ENCODE assay signal across 1 cellular context in genomic region chr3:133540896-133541674, GRCh38.
TF ChIP-seq lines count a peak whose summit lies in the region.

No MANE protein-coding gene starts in this region.

TF ChIP-seq in HepG2, 621 proteins besides CTCF, POLR2A, EP300 and RAD21 (continued from another document and continues in another):
- no peak for TF ChIP-seq ZNF362 (CRISPR knock-in tag; IDR thresholded peaks at IDR 0.05; ENCODE audit: borderline replicate concordance)
- peak; percentile 68 for TF ChIP-seq ZMYM4 (CRISPR knock-in tag; IDR thresholded peaks at IDR 0.05)
- TF ChIP-seq ZNF709 (CRISPR knock-in tag; IDR thresholded peaks at IDR 0.05) = no peak
- no peak for TF ChIP-seq NR2F6 (IDR thresholded peaks at IDR 0.05)
- TF ChIP-seq NR2F6 (CRISPR knock-in tag; IDR thresholded peaks at IDR 0.05) = 0 out of 2 replicates have a peak, but pooled peaks have one; percentile 12
- peak; percentile 48 for TF ChIP-seq YY1 (IDR thresholded peaks at IDR 0.05; ENCODE audit: insufficient read depth, insufficient replicate concordance, low read depth, low read length)
- no peak for TF ChIP-seq RBAK (CRISPR knock-in tag; IDR thresholded peaks at IDR 0.05)
- no peak for TF ChIP-seq ZNF446 (CRISPR knock-in tag; IDR thresholded peaks at IDR 0.05)
- TF ChIP-seq ZNF792 (CRISPR knock-in tag; IDR thresholded peaks at IDR 0.05) = no peak
- no peak for TF ChIP-seq ZNF547 (CRISPR knock-in tag; IDR thresholded peaks at IDR 0.05)
- TF ChIP-seq SAP130 (CRISPR knock-in tag; IDR thresholded peaks at IDR 0.05; ENCODE audit: low read depth) = peak; percentile 39; the same call in 1 of the 2 replicates
- peak; percentile 62 for TF ChIP-seq ARID5B (CRISPR knock-in tag; IDR thresholded peaks at IDR 0.05)
- no peak for TF ChIP-seq FOXJ3 (CRISPR knock-in tag; IDR thresholded peaks at IDR 0.05; ENCODE audit: borderline replicate concordance)
- peak; percentile 42; the same call in 1 of the 2 replicates for TF ChIP-seq RXRB (CRISPR knock-in tag; IDR thresholded peaks at IDR 0.05; ENCODE audit: borderline replicate concordance)
- TF ChIP-seq ZNF382 (CRISPR knock-in tag; IDR thresholded peaks at IDR 0.05; ENCODE audit: borderline replicate concordance) = no peak
- no peak for TF ChIP-seq CHCHD3 (CRISPR knock-in tag; IDR thresholded peaks at IDR 0.05)
- TF ChIP-seq ZSCAN31 (CRISPR knock-in tag; IDR thresholded peaks at IDR 0.05; ENCODE audit: low read depth) = no peak
- TF ChIP-seq MED8 (CRISPR knock-in tag; IDR thresholded peaks at IDR 0.05; ENCODE audit: insufficient replicate concordance) = no peak
- no peak for TF ChIP-seq ATF3 (CRISPR knock-in tag; IDR thresholded peaks at IDR 0.05)
- no peak for TF ChIP-seq CHD4 (IDR thresholded peaks at IDR 0.05; ENCODE audit: borderline replicate concordance, low read length)
- peak; percentile 40; the same call in 1 of the 2 replicates for TF ChIP-seq GATAD2A (CRISPR knock-in tag; IDR thresholded peaks at IDR 0.05)
- no peak for TF ChIP-seq KDM6A (CRISPR knock-in tag; IDR thresholded peaks at IDR 0.05; ENCODE audit: low read depth)
- peak; percentile 98 for TF ChIP-seq ELF3 (CRISPR knock-in tag; IDR thresholded peaks at IDR 0.05)
- TF ChIP-seq TP53 (CRISPR knock-in tag; conservative IDR thresholded peaks at IDR 0.05) = no peak
- peak; percentile 34; the same call in 1 of the 2 replicates for TF ChIP-seq AHDC1 (CRISPR knock-in tag; IDR thresholded peaks at IDR 0.05; ENCODE audit: borderline replicate concordance)
- no peak for TF ChIP-seq ZNF816 (CRISPR knock-in tag; IDR thresholded peaks at IDR 0.05; ENCODE audit: borderline replicate concordance)
- TF ChIP-seq ZUFSP (CRISPR knock-in tag; IDR thresholded peaks at IDR 0.05; ENCODE audit: borderline replicate concordance) = no peak
- no peak for TF ChIP-seq ZNF232 (CRISPR knock-in tag; IDR thresholded peaks at IDR 0.05; ENCODE audit: borderline replicate concordance)
- TF ChIP-seq GABPA (IDR thresholded peaks at IDR 0.05; ENCODE audit: low read depth, low read length) = no peak
- peak; percentile 47; the same call in 1 of the 2 replicates for TF ChIP-seq GABPA (CRISPR knock-in tag; IDR thresholded peaks at IDR 0.05; ENCODE audit: low read depth)
- peak; percentile 49; the same call in 1 of the 2 replicates for TF ChIP-seq ZGPAT (CRISPR knock-in tag; IDR thresholded peaks at IDR 0.05)
- no peak for TF ChIP-seq SP140L (CRISPR knock-in tag; IDR thresholded peaks at IDR 0.05; ENCODE audit: borderline replicate concordance)
- no peak for TF ChIP-seq FLYWCH1 (CRISPR knock-in tag; IDR thresholded peaks at IDR 0.05)
- TF ChIP-seq KLF9 (CRISPR knock-in tag; IDR thresholded peaks at IDR 0.05; ENCODE audit: low read depth) = no peak
- no peak for TF ChIP-seq ZNF558 (CRISPR knock-in tag; IDR thresholded peaks at IDR 0.05; ENCODE audit: borderline replicate concordance)
- TF ChIP-seq CSRNP2 (CRISPR knock-in tag; conservative IDR thresholded peaks at IDR 0.05; ENCODE audit: low read depth) = no peak
- TF ChIP-seq ZFP1 (CRISPR knock-in tag; IDR thresholded peaks at IDR 0.05) = no peak
- TF ChIP-seq ZNF879 (CRISPR knock-in tag; IDR thresholded peaks at IDR 0.05) = no peak
- no peak for TF ChIP-seq ZNF737 (CRISPR knock-in tag; IDR thresholded peaks at IDR 0.05; ENCODE audit: borderline replicate concordance)
- TF ChIP-seq PHB2 (IDR thresholded peaks at IDR 0.05; ENCODE audit: partially characterized antibody) = no peak
- no peak for TF ChIP-seq NFE2L2 (IDR thresholded peaks at IDR 0.05; ENCODE audit: low read length)
- no peak for TF ChIP-seq ZBTB49 (CRISPR knock-in tag; IDR thresholded peaks at IDR 0.05; ENCODE audit: borderline replicate concordance)
- no peak for TF ChIP-seq EED (CRISPR knock-in tag; IDR thresholded peaks at IDR 0.05)
- TF ChIP-seq ZIK1 (CRISPR knock-in tag; IDR thresholded peaks at IDR 0.05; ENCODE audit: borderline replicate concordance, low read depth) = no peak
- TF ChIP-seq ZNF660 (CRISPR knock-in tag; IDR thresholded peaks at IDR 0.05; ENCODE audit: borderline replicate concordance, low read depth) = no peak
- TF ChIP-seq ZNF740 (CRISPR knock-in tag; IDR thresholded peaks at IDR 0.05) = no peak
- peak; percentile 72 for TF ChIP-seq POGZ (CRISPR knock-in tag; IDR thresholded peaks at IDR 0.05)
